ENCODE assay signal across 16 cellular contexts in genomic region chr6:165674155-165675029, GRCh38. TPM values are rescaled to one million over a fixed set of nuclear protein-coding genes. Genes with fewer than 3 reads are reported as not detected.
"Had no signal": no experiment of that assay in that cellular context is flagged by ENCODE, and none has a peak within 500 bp of the region (broad histone marks: within the 10 kb centered on the region; RNA-seq: fewer than 3 reads in every experiment).

No MANE protein-coding gene starts in this region.

- H3K27me3 ChIP-seq: brain microvascular endothelial cell, uterus had no signal

- H3K9me3 ChIP-seq: tibial artery, uterus had no signal

- H3K4me1 Mint-ChIP-seq: activated CD8-positive, alpha-beta memory T cell treated with anti-CD3 and anti-CD28 coated beads, Interleukin-2, amount 10 ng/mL, durations not matched to agents 7 days and 5 days; memory B cell; stimulated activated memory B cell treated with anti-CD40 and anti-IgM and Interleukin-4, amounts not matched to agents 10 μg/mL and 1 μg/mL and 100 μg/mL, for 72 hours had no signal

- H2AFZ ChIP-seq: parathyroid adenoma had no signal

- H3K27ac ChIP-seq: brain microvascular endothelial cell, parathyroid adenoma, tibial artery, uterus had no signal

- H3K79me2 ChIP-seq: parathyroid adenoma had no signal

- ATAC-seq: activated CD8-positive, alpha-beta memory T cell treated with anti-CD3 and anti-CD28 coated beads, Interleukin-2, amount 10 ng/mL, durations not matched to agents 7 days and 5 days; activated T-cell treated with anti-CD3 and anti-CD28 coated beads, Interleukin-2, amount 50 U/mL, for 4 hours; left lobe of liver; stimulated activated memory B cell treated with anti-CD40 and anti-IgM and Interleukin-4, amounts not matched to agents 10 μg/mL and 1 μg/mL and 100 μg/mL, for 72 hours had no signal

- DNase-seq: activated CD4-positive, alpha-beta T cell treated with anti-CD3 and anti-CD28 coated beads, Interleukin-2, amount 50 U/mL, for 4 hours; activated CD4-positive, CD25-positive, alpha-beta regulatory T cell treated with anti-CD3 and anti-CD28 coated beads, Interleukin-2, amount 50 U/mL, for 72 hours; activated CD8-positive, alpha-beta memory T cell treated with anti-CD3 and anti-CD28 coated beads, Interleukin-2, amount 10 ng/mL, durations not matched to agents 7 days and 5 days; activated gamma-delta T cell; activated T-cell treated with anti-CD3 and anti-CD28 coated beads, Interleukin-2, amount 50 U/mL, for 4 hours; brain microvascular endothelial cell; erythroblast; small intestine; tibial artery; uterus had no signal

- H3K4me3 Mint-ChIP-seq: activated CD8-positive, alpha-beta memory T cell treated with anti-CD3 and anti-CD28 coated beads, Interleukin-2, amount 10 ng/mL, durations not matched to agents 7 days and 5 days; activated naive CD8-positive, alpha-beta T cell; activated T-cell treated with anti-CD3 and anti-CD28 coated beads, Interleukin-2, amount 50 U/mL, for 4 hours; memory B cell; stimulated activated memory B cell treated with anti-CD40 and anti-IgM and Interleukin-4, amounts not matched to agents 10 μg/mL and 1 μg/mL and 100 μg/mL, for 72 hours; T-helper 2 cell treated with Interferon-gamma antibody and Interleukin-4, amounts not matched to agents 5 μg/mL and 100 μg/mL, for 36 hours had no signal

- H3K36me3 Mint-ChIP-seq: activated CD8-positive, alpha-beta memory T cell treated with anti-CD3 and anti-CD28 coated beads, Interleukin-2, amount 10 ng/mL, durations not matched to agents 7 days and 5 days; activated naive CD8-positive, alpha-beta T cell; memory B cell; stimulated activated memory B cell treated with anti-CD40 and anti-IgM and Interleukin-4, amounts not matched to agents 10 μg/mL and 1 μg/mL and 100 μg/mL, for 72 hours had no signal

- H3K4me3 ChIP-seq: tibial artery, uterus had no signal

- H3K36me3 ChIP-seq: brain microvascular endothelial cell, tibial artery, uterus had no signal

- H3K9ac ChIP-seq: parathyroid adenoma had no signal

- H3K27me3 Mint-ChIP-seq: activated CD8-positive, alpha-beta memory T cell treated with anti-CD3 and anti-CD28 coated beads, Interleukin-2, amount 10 ng/mL, durations not matched to agents 7 days and 5 days; stimulated activated memory B cell treated with anti-CD40 and anti-IgM and Interleukin-4, amounts not matched to agents 10 μg/mL and 1 μg/mL and 100 μg/mL, for 72 hours had no signal

- H3K27ac Mint-ChIP-seq: activated CD8-positive, alpha-beta memory T cell treated with anti-CD3 and anti-CD28 coated beads, Interleukin-2, amount 10 ng/mL, durations not matched to agents 7 days and 5 days; activated naive CD8-positive, alpha-beta T cell; memory B cell; stimulated activated memory B cell treated with anti-CD40 and anti-IgM and Interleukin-4, amounts not matched to agents 10 μg/mL and 1 μg/mL and 100 μg/mL, for 72 hours; T-helper 2 cell treated with Interferon-gamma antibody and Interleukin-4, amounts not matched to agents 5 μg/mL and 100 μg/mL, for 36 hours had no signal

- H3K4me1 ChIP-seq: parathyroid adenoma, tibial artery, uterus had no signal

- H3K9me3 Mint-ChIP-seq: T-helper 2 cell treated with Interferon-gamma antibody and Interleukin-4, amounts not matched to agents 5 μg/mL and 100 μg/mL, for 36 hours had no signal

RNA-seq across cellular contexts. Expression of gene PDE10A, which starts 11.4 kb away (rescaled TPM):
- total RNA-seq: activated CD8-positive, alpha-beta memory T cell treated with anti-CD3 and anti-CD28 coated beads, Interleukin-2, amount 10 ng/mL, durations not matched to agents 7 days and 5 days had no signal
